Comparison of ENCODE assay signal across 21 cellular contexts in the genomic region with DNA sequence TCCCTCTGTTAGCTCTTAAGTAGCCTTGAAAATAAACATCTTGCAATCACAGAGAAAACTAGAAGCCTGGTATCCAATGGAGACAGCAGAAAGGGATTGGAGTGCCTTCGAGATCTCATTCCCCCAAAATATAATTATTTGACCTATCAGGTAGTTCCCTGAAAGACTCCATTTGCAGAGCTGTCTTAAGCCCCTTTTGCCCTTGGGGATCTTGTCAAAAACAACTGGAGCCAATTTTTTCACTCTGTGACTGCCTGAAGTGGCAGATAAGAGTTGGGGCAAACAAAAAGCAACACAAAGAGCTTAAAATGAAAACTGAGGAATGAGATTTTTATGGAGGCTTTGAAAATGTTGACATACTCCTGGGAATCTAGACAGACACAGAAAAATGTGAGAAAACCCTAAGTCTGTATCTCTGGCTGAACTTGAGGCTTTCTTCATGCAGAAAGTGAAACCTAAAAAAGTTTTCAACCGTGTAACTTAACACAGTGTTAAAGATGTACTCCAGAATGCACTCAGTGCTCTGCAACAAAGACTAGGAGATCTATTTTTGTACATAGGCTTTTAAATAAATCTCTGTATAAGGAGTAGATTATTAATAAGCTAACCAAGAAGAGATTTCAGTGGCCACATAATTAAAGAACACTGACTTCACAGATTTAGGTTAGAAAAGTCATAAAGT.
A peak's percentile ranks its signal among the peaks of the same experiment; 100 is the strongest.
DNase-seq lines count a peak whose midpoint lies in the region; ATAC-seq, FAIRE-seq and TF ChIP-seq lines count a peak whose summit lies in the region.
"Had no signal": no experiment of that assay in that cellular context is flagged by ENCODE, and none has a peak within 500 bp of the region (broad histone marks: within the 10 kb centered on the region; RNA-seq: fewer than 3 reads in every experiment).

No MANE protein-coding gene starts in this region.

- no peak overlapping the region for H3K27ac ChIP-seq in H1 (ENCODE audit: low read depth, low read length)
- H3K27ac ChIP-seq: breast epithelium, suprapubic skin had no signal

- TF ChIP-seq EP300 in H1 (IDR thresholded peaks at IDR 0.05; ENCODE audit: borderline replicate concordance in 1 of 2, low read depth in 2 of 2, low read length in 2 of 2), result no peak

- H4K91ac ChIP-seq in H1 (replicated peaks; ENCODE audit: insufficient read length, low read length), result no peak overlapping the region

- no peaks in the 10 kb centered on the region for H3K4me1 ChIP-seq in H1 (replicated peaks in 1 of 4; ENCODE audit: control insufficient read depth in 3 of 4, insufficient read depth in 4 of 4, low read length in 3 of 4)
- H3K4me1 ChIP-seq: breast epithelium, suprapubic skin had no signal

- POLR2A ChIA-PET in H1 (lab: Charles Lee; ENCODE audit: partially characterized antibody), result no interaction called here

- no peaks in the 10 kb centered on the region for H4K20me1 ChIP-seq in H1 (replicated peaks in 1 of 2; ENCODE audit: control insufficient read depth in 1 of 2, insufficient read depth in 2 of 2, low read length in 2 of 2)

- TF ChIP-seq POLR2A in H1 (IDR thresholded peaks at IDR 0.05; ENCODE audit: control extremely low read depth in 1 of 2, low read depth in 2 of 2, low read length in 2 of 2), result no peak

- H3K23me2 ChIP-seq in H1 (ENCODE audit: low read depth, low read length), result no peaks in the 10 kb centered on the region

- no peaks in the 10 kb centered on the region for H3K9me3 ChIP-seq in H1 (ENCODE audit: insufficient read depth in 2 of 2, low read depth in 1 of 2, low read length in 1 of 2)

- no peak overlapping the region for H2AK5ac ChIP-seq in H1 (ENCODE audit: low read depth, low read length)

- H3K4me2 ChIP-seq in H1 (ENCODE audit: insufficient read depth in 1 of 2, low read depth in 2 of 2, low read length in 2 of 2), result no peak overlapping the region

- peak overlapping the region; percentile 64; the same call in 1 of the 2 replicates for H2AFZ ChIP-seq in H1 (ENCODE audit: low read length)

- H3K18ac ChIP-seq in H1 (ENCODE audit: extremely low read depth, low read length), result no peak overlapping the region

- no peak for DNase-seq in H1 (ENCODE audit: low read depth in 1 of 2, low spot score in 2 of 2)
- no peak for DNase-seq in activated CD4-positive, alpha-beta T cell treated with anti-CD3 and anti-CD28 coated beads for 48 hours
- no peak for DNase-seq in NCI-H2171 treated with DMSO at 0.1 percent for 48 hours (lab: John Stamatoyannopoulos, UW)
- DNase-seq in NCI-H2081 treated with DMSO at 0.1 percent for 48 hours (lab: John Stamatoyannopoulos, UW), result no peak
- DNase-seq in NCI-H510A treated with DMSO at 0.1 percent for 48 hours (lab: John Stamatoyannopoulos, UW), result no peak
- DNase-seq: activated CD4-positive, alpha-beta T cell treated with anti-CD3 and anti-CD28 coated beads, Interleukin-2, amount 10 ng/mL, durations not matched to agents 7 days and 5 days; activated effector memory CD4-positive, alpha-beta T cell treated with anti-CD3 and anti-CD28 coated beads, Interleukin-2, amount 50 U/mL, for 16 hours; CD4-positive, alpha-beta memory T cell; foreskin fibroblast; hippocampal formation; islet precursor cell; NCI-H2029; NCI-H69; occipital lobe; SHP77 treated with DMSO at 0.1 percent for 48 hours; T-cell had no signal

- no peak overlapping the region for H3K14ac ChIP-seq in H1 (ENCODE audit: insufficient read length)

- no peak overlapping the region for H3K56ac ChIP-seq in H1 (replicated peaks; ENCODE audit: insufficient read length, low read depth, low read length)

- no peak overlapping the region for H3K4ac ChIP-seq in H1 (replicated peaks; ENCODE audit: insufficient read length, low read depth, low read length)

- H3K27me3 ChIP-seq in H1 (replicated peaks in 1 of 4; ENCODE audit: control insufficient read depth in 3 of 4, extremely low read depth in 1 of 4, insufficient read depth in 3 of 4, low read length in 3 of 4), result no peaks in the 10 kb centered on the region
- H3K27me3 ChIP-seq: breast epithelium, suprapubic skin had no signal

- no peak for TF ChIP-seq RAD21 in H1 (IDR thresholded peaks at IDR 0.05 in 1 of 2, conservative IDR thresholded peaks at IDR 0.05 in 1 of 2; ENCODE audit: low read depth in 2 of 2, low read length in 2 of 2)

- no peak overlapping the region for H2BK12ac ChIP-seq in H1 (ENCODE audit: low read depth, low read length)

- WGBS in H1 (ENCODE audit: extremely low coverage in 1 of 2, insufficient coverage in 1 of 2, insufficient read length in 1 of 2, insufficient replicate concordance in 2 of 2, low coverage in 1 of 2, low lambda C conversion rate in 2 of 2, missing lambda C conversion rate in 1 of 2), 2 experiments, result 93% methylated on average over 2 of the region's 2 CpGs; no CpG with 5 or more reads in 1 of the 2 experiments

- peak; percentile 68 for ATAC-seq in GM18909 (IDR thresholded peaks at IDR 0.05; ENCODE audit: poor library complexity, unreplicated experiment)
- peak; percentile 54 for ATAC-seq in GM21737 (IDR thresholded peaks at IDR 0.05; ENCODE audit: unreplicated experiment)
- ATAC-seq in HG03378 (IDR thresholded peaks at IDR 0.05; ENCODE audit: unreplicated experiment), result peak; percentile 71
- ATAC-seq: T-cell had no signal

- H2BK5ac ChIP-seq in H1 (ENCODE audit: low read depth, low read length), result no peak overlapping the region

- no peak overlapping the region for H3K9ac ChIP-seq in H1 (replicated peaks in 1 of 4; ENCODE audit: extremely low read depth in 1 of 4, low read depth in 3 of 4, low read length in 3 of 4)

- no peaks in the 10 kb centered on the region for H3K36me3 ChIP-seq in H1 (ENCODE audit: control insufficient read depth in 2 of 4, insufficient read depth in 4 of 4, low read length in 3 of 4)
- H3K36me3 ChIP-seq: breast epithelium, suprapubic skin had no signal

- no peaks in the 10 kb centered on the region for H3K79me1 ChIP-seq in H1 (ENCODE audit: low read depth, low read length)

- H3K23ac ChIP-seq in H1 (ENCODE audit: insufficient read length), result no peak overlapping the region

- no peak overlapping the region for H4K8ac ChIP-seq in H1 (ENCODE audit: extremely low read depth, insufficient read depth, low read length)

- H2BK15ac ChIP-seq in H1 (ENCODE audit: low read length), result no peak overlapping the region

- no peak overlapping the region for H4K5ac ChIP-seq in H1 (ENCODE audit: insufficient read length, low read depth, low read length)

- H2BK120ac ChIP-seq in H1 (replicated peaks; ENCODE audit: low read depth, low read length), result no peak overlapping the region

- no peaks in the 10 kb centered on the region for H3K79me2 ChIP-seq in H1 (ENCODE audit: control insufficient read depth in 1 of 2, insufficient read depth in 2 of 2, low read length in 2 of 2)

- no peak overlapping the region for H2BK20ac ChIP-seq in H1 (ENCODE audit: low read length)

- no peak overlapping the region for H3K4me3 ChIP-seq in H1 (ENCODE audit: extremely low read depth in 1 of 4, insufficient read depth in 2 of 4, low read depth in 3 of 4, low read length in 4 of 4)
- H3K4me3 ChIP-seq: breast epithelium, suprapubic skin had no signal

- no peak for FAIRE-seq in H1 (lab: Jason Lieb, UNC)

- CTCF ChIA-PET in H1 (lab: Charles Lee; ENCODE audit: partially characterized antibody), result no interaction called here

- no peak for TF ChIP-seq CTCF in H1 (IDR thresholded peaks at IDR 0.05; ENCODE audit: control extremely low read depth in 1 of 3, insufficient read depth in 1 of 3, low read depth in 1 of 3, low read length in 3 of 3)

TF ChIP-seq in H1, 55 proteins besides CTCF, POLR2A, EP300 and RAD21:
- TF ChIP-seq SIN3A (conservative IDR thresholded peaks at IDR 0.05 in 1 of 2, IDR thresholded peaks at IDR 0.05 in 1 of 2; ENCODE audit: low read depth in 1 of 2, low read length in 2 of 2), result no peak
- no peak for TF ChIP-seq JUN (IDR thresholded peaks at IDR 0.05; ENCODE audit: low read depth, low read length)
- TF ChIP-seq EZH2 (IDR thresholded peaks at IDR 0.05; ENCODE audit: low read depth, low read length, severe bottlenecking), result no peak
- TF ChIP-seq TEAD4 (IDR thresholded peaks at IDR 0.05; ENCODE audit: low read depth, low read length), result no peak
